ENCODE assay signal across 23 cellular contexts in the genomic region with DNA sequence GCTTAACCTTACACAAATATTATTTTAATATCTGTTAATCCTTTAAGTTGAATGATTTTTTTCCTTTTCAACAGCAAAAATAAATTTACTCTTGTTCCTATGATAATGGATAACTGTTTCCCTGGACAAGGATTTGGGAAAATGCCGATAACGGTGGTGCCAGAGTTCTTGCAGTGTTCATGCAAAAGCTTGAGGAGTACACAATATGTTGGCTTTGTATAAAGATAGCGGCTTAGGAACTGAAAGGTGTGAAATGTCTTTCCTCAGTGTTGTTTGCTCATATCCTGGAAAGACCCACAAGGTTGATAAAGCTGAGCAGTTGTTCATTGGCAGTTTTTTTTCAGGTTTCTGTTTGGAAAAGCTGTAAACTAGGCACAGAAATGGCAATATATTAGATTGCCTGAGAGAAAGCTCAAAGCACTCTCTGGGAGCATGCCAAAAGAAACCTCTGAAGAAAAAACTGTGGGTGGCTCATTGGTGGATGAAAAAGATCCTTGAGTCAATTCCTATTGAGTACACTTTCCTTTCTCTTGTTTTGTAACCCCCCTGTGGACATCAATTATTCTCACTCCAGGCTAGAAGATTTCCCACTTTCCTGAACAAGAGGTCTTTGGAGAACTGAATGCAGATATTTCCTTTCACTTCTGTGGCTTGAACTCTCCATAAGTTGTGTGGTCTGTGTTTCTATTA.
DNase-seq lines count a peak whose midpoint lies in the region; TF ChIP-seq lines count a peak whose summit lies in the region.
"Had no signal": no experiment of that assay in that cellular context is flagged by ENCODE, and none has a peak within 500 bp of the region (broad histone marks: within the 10 kb centered on the region; RNA-seq: fewer than 3 reads in every experiment).

No MANE protein-coding gene starts in this region.

- H3K4me1 Mint-ChIP-seq in neural crest cell = peaks cover 31% of the 10 kb centered on the region
- H3K4me1 Mint-ChIP-seq: central memory CD8-positive, alpha-beta T cell had no signal

- peak overlapping the region; percentile 8 for H3K27ac Mint-ChIP-seq in neural crest cell (ENCODE audit: unreplicated experiment)

- H4K20me1 ChIP-seq in fibroblast of lung (ENCODE audit: control insufficient read depth, extremely low read depth, insufficient read depth, low read length) = no peaks in the 10 kb centered on the region

- peaks cover 24% of the 10 kb centered on the region for H3K27me3 ChIP-seq in A673 (replicated peaks; ENCODE audit: insufficient read depth, low read depth, low read length, poor library complexity)
- H3K27me3 ChIP-seq in fibroblast of lung (ENCODE audit: control insufficient read depth, insufficient read depth, low read length) = no peaks in the 10 kb centered on the region
- H3K27me3 ChIP-seq: adrenal gland, BE2C, right atrium auricular region had no signal

- no peak overlapping the region for H3K4me3 Mint-ChIP-seq in neural crest cell
- H3K4me3 Mint-ChIP-seq: central memory CD8-positive, alpha-beta T cell had no signal

- no peak for TF ChIP-seq CTCF in A673 (conservative IDR thresholded peaks at IDR 0.05; ENCODE audit: low read depth, low read length)
- TF ChIP-seq CTCF in fibroblast of lung (conservative IDR thresholded peaks at IDR 0.05 in 1 of 2, IDR thresholded peaks at IDR 0.05 in 1 of 2; ENCODE audit: low read depth in 1 of 2, low read length in 2 of 2) = no peak
- no peak for TF ChIP-seq CTCF in neural crest cell (conservative IDR thresholded peaks at IDR 0.05)

- H3K27ac ChIP-seq in A673 (ENCODE audit: low read depth, low read length, poor library complexity, severe bottlenecking) = no peak overlapping the region
- H3K27ac ChIP-seq in fibroblast of lung (ENCODE audit: insufficient read depth, low read length) = no peak overlapping the region
- H3K27ac ChIP-seq: adrenal gland, right atrium auricular region had no signal

- no TSS peak for BruUV-seq in A673 (replicated peaks; lab: Mats Ljungman, UMichigan)

- DNase-seq in A673 (ENCODE audit: low spot score) = peak; percentile 3
- peak; percentile 27 for DNase-seq in NCI-H460 (ENCODE audit: extremely low read depth, low read depth)
- peak; percentile 8 to 44 for DNase-seq in fibroblast of lung (ENCODE audit: low read depth in 2 of 2)
- DNase-seq in neural crest cell (ENCODE audit: low read depth, low spot score) = no peak
- DNase-seq in activated CD4-positive, CD25-positive, alpha-beta regulatory T cell (lab: John Stamatoyannopoulos, UW) = no peak
- DNase-seq in T-helper 1 cell = no peak
- no peak for DNase-seq in NCI-H1436 (lab: John Stamatoyannopoulos, UW)
- DNase-seq in NCI-H146 (lab: John Stamatoyannopoulos, UW) = no peak
- DNase-seq: activated effector memory CD4-positive, alpha-beta T cell treated with anti-CD3 and anti-CD28 coated beads, Interleukin-2, amount 50 U/mL, for 16 hours; adrenal gland; BE2C; Calu3; EL; glutamatergic neuron; KG1; left ventricle myocardium superior; NCI-H1092 treated with DMSO at 0.1 percent for 48 hours; nucleus accumbens; SK-N-SH; stimulated activated naive CD8-positive, alpha-beta T cell treated with anti-CD3 and anti-CD28 coated beads, Interleukin-15, Interleukin-2, amounts not matched to agents 100 U/mL and 50 U/mL, for 24 hours; trophoblast cell had no signal

- peaks cover 7% of the 10 kb centered on the region for H3K27me3 Mint-ChIP-seq in neural crest cell (ENCODE audit: low read depth)
- H3K27me3 Mint-ChIP-seq: central memory CD8-positive, alpha-beta T cell had no signal

- peaks cover 7% of the 10 kb centered on the region for H3K9me3 Mint-ChIP-seq in neural crest cell
- H3K9me3 Mint-ChIP-seq: central memory CD8-positive, alpha-beta T cell had no signal

- H3K4me1 ChIP-seq in A673 (ENCODE audit: insufficient read depth, low read length, poor library complexity, severe bottlenecking) (no peaks in the 10 kb centered on the region), fibroblast of lung (ENCODE audit: control insufficient read depth, extremely low read depth, insufficient read depth, low read length) (no peaks in the 10 kb centered on the region)
- H3K4me1 ChIP-seq: adrenal gland, BE2C, right atrium auricular region had no signal

- POLR2A ChIA-PET in A673 (lab: Charles Lee; ENCODE audit: low non-redundant PET) = no interaction called here

- H3K79me2 ChIP-seq in fibroblast of lung (ENCODE audit: control insufficient read depth, insufficient read depth, low read length) = no peaks in the 10 kb centered on the region

- peaks cover 7% of the 10 kb centered on the region for H3K36me3 Mint-ChIP-seq in neural crest cell (ENCODE audit: low read depth)

- H3K4me3 ChIP-seq in A673 (ENCODE audit: low read depth, low read length, poor library complexity, severe bottlenecking) (no peak overlapping the region), fibroblast of lung (replicated peaks in 1 of 4; ENCODE audit: control extremely low read depth in 1 of 4, insufficient read depth in 1 of 4, low read depth in 3 of 4, low read length in 4 of 4) (no peak overlapping the region)
- H3K4me3 ChIP-seq: adrenal gland, right atrium auricular region had no signal

- intact Hi-C loops in A673 (cut with micrococcal nuclease; ENCODE audit: unreplicated experiment) = no loop called here

- H3K9ac ChIP-seq in fibroblast of lung (ENCODE audit: insufficient read depth, low read length) = no peak overlapping the region
- H3K9ac ChIP-seq: SK-N-SH had no signal

- H3K4me2 ChIP-seq in fibroblast of lung (ENCODE audit: extremely low read depth, insufficient read depth, low read length) = no peak overlapping the region
- H3K4me2 ChIP-seq: SK-N-SH had no signal

- no peak overlapping the region for H2AFZ ChIP-seq in fibroblast of lung (ENCODE audit: low read length)

- CTCF ChIA-PET in A673 (lab: Charles Lee) = no interaction called here

- H3K36me3 ChIP-seq in A673 (ENCODE audit: insufficient read depth, low read length, poor library complexity, severe bottlenecking) (no peaks in the 10 kb centered on the region), fibroblast of lung (ENCODE audit: control insufficient read depth, insufficient read depth, low read length) (no peaks in the 10 kb centered on the region)
- H3K36me3 ChIP-seq: adrenal gland, BE2C, right atrium auricular region had no signal

- no peaks in the 10 kb centered on the region for H3K9me3 ChIP-seq in A673 (ENCODE audit: low read depth, low read length, poor library complexity, severe bottlenecking)
- H3K9me3 ChIP-seq in fibroblast of lung (ENCODE audit: control insufficient read depth, insufficient read depth, low read depth, low read length) = no peaks in the 10 kb centered on the region
- H3K9me3 ChIP-seq: adrenal gland, BE2C, right atrium auricular region, SK-N-SH had no signal

Comparison
In these comparisons a context has a peak if more than half of its experiments do, and no peak if none do; other contexts are left out.
1. DNase-seq: peak in A673 (single experiment), NCI-H460 (single experiment) and fibroblast of lung (2 of 2); none in neural crest cell (single experiment), activated CD4-positive, CD25-positive, alpha-beta regulatory T cell (0 of 4), T-helper 1 cell (0 of 5), NCI-H1436 (single experiment) and NCI-H146 (single experiment).